ENCODE assay signal across 26 cellular contexts in genomic region chr6:166944666-166945256, GRCh38. TPM values are rescaled to one million over a fixed set of nuclear protein-coding genes. Genes with fewer than 3 reads are reported as not detected.
DNase-seq lines count a peak whose midpoint lies in the region; ATAC-seq and TF ChIP-seq lines count a peak whose summit lies in the region.
"Had no signal": no experiment of that assay in that cellular context is flagged by ENCODE, and none has a peak within 500 bp of the region (broad histone marks: within the 10 kb centered on the region; RNA-seq: fewer than 3 reads in every experiment).

No MANE protein-coding gene starts in this region.

- no peak overlapping the region for H3K4me3 Mint-ChIP-seq in T-helper 1 cell treated with Interleukin-12 subunit alpha and Interleukin-12 subunit beta and Interleukin-4 antibody, amounts not matched to agents 30 μg/mL and 1 μg/mL, for 36 hours
- H3K4me3 Mint-ChIP-seq in activated naive CD8-positive, alpha-beta T cell treated with anti-CD3 and anti-CD28 coated beads, Interleukin-2, amount 50 U/mL, for 24 hours: no peak overlapping the region
- H3K4me3 Mint-ChIP-seq in activated naive CD8-positive, alpha-beta T cell treated with anti-CD3 and anti-CD28 coated beads for 36 hours: no peak overlapping the region
- no peak overlapping the region for H3K4me3 Mint-ChIP-seq in dendritic cell treated with granulocyte-macrophage colony-stimulating factor and Interleukin-4, amounts not matched to agents 40 ng/mL and 50 ng/mL, for 4 days
- H3K4me3 Mint-ChIP-seq in stimulated activated naive CD8-positive, alpha-beta T cell treated with anti-CD3 and anti-CD28 coated beads, Interleukin-15, amount 100 ng/mL, for 72 hours: no peak overlapping the region
- H3K4me3 Mint-ChIP-seq: activated naive CD4-positive, alpha-beta T cell treated with anti-CD3 and anti-CD28 coated beads, Interleukin-2, amount 10 ng/mL, durations not matched to agents 7 days and 5 days; WTC11 had no signal

- TF ChIP-seq CTCF in breast epithelium (IDR thresholded peaks at IDR 0.05): no peak

- no peak overlapping the region for H3K27ac ChIP-seq in breast epithelium
- H3K27ac ChIP-seq: C4-2B, gastroesophageal sphincter, hepatocyte, pancreas, thoracic aorta, uterus had no signal

- TF ChIP-seq POLR2A in breast epithelium (IDR thresholded peaks at IDR 0.05): no peak

- DNase-seq in T-helper 1 cell: no peak
- no peak for DNase-seq in activated naive CD8-positive, alpha-beta T cell treated with anti-CD3 and anti-CD28 coated beads, Interleukin-2, amount 50 U/mL, for 24 hours
- no peak for DNase-seq in activated naive CD8-positive, alpha-beta T cell treated with anti-CD3 and anti-CD28 coated beads for 36 hours
- no peak for DNase-seq in stimulated activated naive CD8-positive, alpha-beta T cell treated with anti-CD3 and anti-CD28 coated beads, Interleukin-15, amount 100 ng/mL, for 72 hours
- no peak for DNase-seq in breast epithelium (ENCODE audit: low spot score in 2 of 2)
- no peak for DNase-seq in left colon
- DNase-seq: 8988T; activated naive CD4-positive, alpha-beta T cell treated with anti-CD3 and anti-CD28 coated beads, Interleukin-2, amount 10 ng/mL, durations not matched to agents 7 days and 5 days; mucosa of descending colon; NCI-H1048; NCI-H1694; NCI-H446; NCI-H748 treated with DMSO at 0.1 percent for 48 hours; pancreas; SHP77 treated with DMSO at 0.1 percent for 48 hours; small intestine; stimulated activated naive CD4-positive, alpha-beta T cell had no signal

- H3K36me3 ChIP-seq in breast epithelium: no peaks in the 10 kb centered on the region
- H3K36me3 ChIP-seq: uterus had no signal

- H3K9me3 ChIP-seq in breast epithelium: no peaks in the 10 kb centered on the region
- H3K9me3 ChIP-seq: gastroesophageal sphincter, mucosa of descending colon, pancreas, thoracic aorta, uterus had no signal

- H3K4me3 ChIP-seq in breast epithelium: no peak overlapping the region
- H3K4me3 ChIP-seq: gastroesophageal sphincter, hepatocyte, lung, mucosa of descending colon, pancreas, thoracic aorta, uterus had no signal

- no peak for ATAC-seq in activated naive CD8-positive, alpha-beta T cell treated with anti-CD3 and anti-CD28 coated beads, Interleukin-2, amount 50 U/mL, for 24 hours
- peak; percentile 49 for ATAC-seq in stimulated activated naive CD8-positive, alpha-beta T cell treated with anti-CD3 and anti-CD28 coated beads, Interleukin-15, amount 100 ng/mL, for 72 hours
- ATAC-seq in left colon: no peak
- ATAC-seq: gastroesophageal sphincter, mucosa of descending colon, pancreas, WTC11 had no signal

- H3K27me3 ChIP-seq in breast epithelium: no peaks in the 10 kb centered on the region
- H3K27me3 ChIP-seq: gastroesophageal sphincter, hepatocyte, pancreas, uterus had no signal

- no peaks in the 10 kb centered on the region for H3K9me3 Mint-ChIP-seq in T-helper 1 cell treated with Interleukin-12 subunit alpha and Interleukin-12 subunit beta and Interleukin-4 antibody, amounts not matched to agents 30 μg/mL and 1 μg/mL, for 36 hours
- no peaks in the 10 kb centered on the region for H3K9me3 Mint-ChIP-seq in activated naive CD8-positive, alpha-beta T cell treated with anti-CD3 and anti-CD28 coated beads, Interleukin-2, amount 50 U/mL, for 24 hours
- H3K9me3 Mint-ChIP-seq in activated naive CD8-positive, alpha-beta T cell treated with anti-CD3 and anti-CD28 coated beads for 36 hours: no peaks in the 10 kb centered on the region
- H3K9me3 Mint-ChIP-seq in dendritic cell treated with granulocyte-macrophage colony-stimulating factor and Interleukin-4, amounts not matched to agents 40 ng/mL and 50 ng/mL, for 4 days: no peaks in the 10 kb centered on the region
- H3K9me3 Mint-ChIP-seq in stimulated activated naive CD8-positive, alpha-beta T cell treated with anti-CD3 and anti-CD28 coated beads, Interleukin-15, amount 100 ng/mL, for 72 hours: no peaks in the 10 kb centered on the region
- H3K9me3 Mint-ChIP-seq: activated naive CD4-positive, alpha-beta T cell treated with anti-CD3 and anti-CD28 coated beads, Interleukin-2, amount 10 ng/mL, durations not matched to agents 7 days and 5 days; WTC11 had no signal

- intact Hi-C loops in dendritic cell treated with granulocyte-macrophage colony-stimulating factor and Interleukin-4, amounts not matched to agents 40 ng/mL and 50 ng/mL, for 4 days (cut with micrococcal nuclease): no loop called here
- intact Hi-C loops in breast epithelium (cut with DNase I; ENCODE audit: low total_unique reads): no loop called here
- intact Hi-C loops in left colon (cut with DNase I, micrococcal nuclease): no loop called here

- H3K27me3 Mint-ChIP-seq in T-helper 1 cell treated with Interleukin-12 subunit alpha and Interleukin-12 subunit beta and Interleukin-4 antibody, amounts not matched to agents 30 μg/mL and 1 μg/mL, for 36 hours (ENCODE audit: low read depth): no peaks in the 10 kb centered on the region
- no peaks in the 10 kb centered on the region for H3K27me3 Mint-ChIP-seq in activated naive CD8-positive, alpha-beta T cell treated with anti-CD3 and anti-CD28 coated beads, Interleukin-2, amount 50 U/mL, for 24 hours
- no peaks in the 10 kb centered on the region for H3K27me3 Mint-ChIP-seq in activated naive CD8-positive, alpha-beta T cell treated with anti-CD3 and anti-CD28 coated beads for 36 hours
- no peaks in the 10 kb centered on the region for H3K27me3 Mint-ChIP-seq in dendritic cell treated with granulocyte-macrophage colony-stimulating factor and Interleukin-4, amounts not matched to agents 40 ng/mL and 50 ng/mL, for 4 days
- H3K27me3 Mint-ChIP-seq in stimulated activated naive CD8-positive, alpha-beta T cell treated with anti-CD3 and anti-CD28 coated beads, Interleukin-15, amount 100 ng/mL, for 72 hours: no peaks in the 10 kb centered on the region
- H3K27me3 Mint-ChIP-seq: activated naive CD4-positive, alpha-beta T cell treated with anti-CD3 and anti-CD28 coated beads, Interleukin-2, amount 10 ng/mL, durations not matched to agents 7 days and 5 days had no signal

- H3K36me3 Mint-ChIP-seq in T-helper 1 cell treated with Interleukin-12 subunit alpha and Interleukin-12 subunit beta and Interleukin-4 antibody, amounts not matched to agents 30 μg/mL and 1 μg/mL, for 36 hours (ENCODE audit: low read depth): peaks cover 38% of the 10 kb centered on the region
- peaks cover 34% of the 10 kb centered on the region for H3K36me3 Mint-ChIP-seq in activated naive CD8-positive, alpha-beta T cell treated with anti-CD3 and anti-CD28 coated beads, Interleukin-2, amount 50 U/mL, for 24 hours (ENCODE audit: low read depth)
- peaks cover 7% of the 10 kb centered on the region for H3K36me3 Mint-ChIP-seq in activated naive CD8-positive, alpha-beta T cell treated with anti-CD3 and anti-CD28 coated beads for 36 hours
- peaks cover 88% of the 10 kb centered on the region for H3K36me3 Mint-ChIP-seq in dendritic cell treated with granulocyte-macrophage colony-stimulating factor and Interleukin-4, amounts not matched to agents 40 ng/mL and 50 ng/mL, for 4 days (ENCODE audit: low read depth)

- H3K4me1 Mint-ChIP-seq in T-helper 1 cell treated with Interleukin-12 subunit alpha and Interleukin-12 subunit beta and Interleukin-4 antibody, amounts not matched to agents 30 μg/mL and 1 μg/mL, for 36 hours (ENCODE audit: low read depth): peaks cover 29% of the 10 kb centered on the region
- H3K4me1 Mint-ChIP-seq in activated naive CD8-positive, alpha-beta T cell treated with anti-CD3 and anti-CD28 coated beads, Interleukin-2, amount 50 U/mL, for 24 hours: peaks cover 40% of the 10 kb centered on the region
- H3K4me1 Mint-ChIP-seq in activated naive CD8-positive, alpha-beta T cell treated with anti-CD3 and anti-CD28 coated beads for 36 hours: peaks cover 11% of the 10 kb centered on the region
- H3K4me1 Mint-ChIP-seq in dendritic cell treated with granulocyte-macrophage colony-stimulating factor and Interleukin-4, amounts not matched to agents 40 ng/mL and 50 ng/mL, for 4 days (ENCODE audit: low read depth): peaks cover 33% of the 10 kb centered on the region
- peaks cover 18% of the 10 kb centered on the region for H3K4me1 Mint-ChIP-seq in stimulated activated naive CD8-positive, alpha-beta T cell treated with anti-CD3 and anti-CD28 coated beads, Interleukin-15, amount 100 ng/mL, for 72 hours

- H3K4me1 ChIP-seq in breast epithelium: no peaks in the 10 kb centered on the region
- H3K4me1 ChIP-seq: gastroesophageal sphincter, pancreas, uterus had no signal

- H3K27ac Mint-ChIP-seq in T-helper 1 cell treated with Interleukin-12 subunit alpha and Interleukin-12 subunit beta and Interleukin-4 antibody, amounts not matched to agents 30 μg/mL and 1 μg/mL, for 36 hours: peak overlapping the region; percentile 75
- H3K27ac Mint-ChIP-seq in activated naive CD8-positive, alpha-beta T cell treated with anti-CD3 and anti-CD28 coated beads, Interleukin-2, amount 50 U/mL, for 24 hours: peak overlapping the region; percentile 25
- no peak overlapping the region for H3K27ac Mint-ChIP-seq in activated naive CD8-positive, alpha-beta T cell treated with anti-CD3 and anti-CD28 coated beads for 36 hours
- peak overlapping the region; percentile 5 for H3K27ac Mint-ChIP-seq in dendritic cell treated with granulocyte-macrophage colony-stimulating factor and Interleukin-4, amounts not matched to agents 40 ng/mL and 50 ng/mL, for 4 days
- H3K27ac Mint-ChIP-seq in stimulated activated naive CD8-positive, alpha-beta T cell treated with anti-CD3 and anti-CD28 coated beads, Interleukin-15, amount 100 ng/mL, for 72 hours: peak overlapping the region; percentile 88 to 92
- H3K27ac Mint-ChIP-seq: activated naive CD4-positive, alpha-beta T cell treated with anti-CD3 and anti-CD28 coated beads, Interleukin-2, amount 10 ng/mL, durations not matched to agents 7 days and 5 days; WTC11 had no signal

RNA-seq across cellular contexts. Expression of gene RNASET2, which starts 11.6 kb away (rescaled TPM):
- total RNA-seq in activated naive CD8-positive, alpha-beta T cell treated with anti-CD3 and anti-CD28 coated beads for 36 hours: 10 to 100 TPM; 34.1 to 35.8 TPM
- total RNA-seq in breast epithelium (10 to 100 TPM; 35.1 to 82.9 (median 80.6) TPM), left colon (100 to 1,000 TPM; 130 to 151 TPM)

RNA-seq across cellular contexts. Expression of gene CEP43, which starts 54.4 kb away (rescaled TPM):
- 10 to 100 TPM; 24.5 to 27.3 TPM for total RNA-seq in activated naive CD8-positive, alpha-beta T cell treated with anti-CD3 and anti-CD28 coated beads for 36 hours
- total RNA-seq in breast epithelium: 10 to 100 TPM; 11.2 to 32.6 (median 22.6) TPM
- 10 to 100 TPM; 17.4 to 22.5 TPM for total RNA-seq in left colon
